ENCODE assay signal across 8 cellular contexts in genomic region chr1:198156111-198156744, GRCh38. TPM values are rescaled to one million over a fixed set of nuclear protein-coding genes. Genes with fewer than 3 reads are reported as not detected.
A peak's percentile ranks its signal among the peaks of the same experiment; 100 is the strongest.
DNase-seq lines count a peak whose midpoint lies in the region; ATAC-seq and TF ChIP-seq lines count a peak whose summit lies in the region.

No MANE protein-coding gene starts in this region.

- H3K4me3 ChIP-seq in cardiac muscle cell, result peak overlapping the region; percentile 99

- no peaks in the 10 kb centered on the region for H3K27me3 ChIP-seq in cardiac muscle cell

- ATAC-seq in Right ventricle myocardium inferior (no peak), HG03060 (IDR thresholded peaks at IDR 0.05; ENCODE audit: low read depth, unreplicated experiment) (peak; percentile 16), activated B cell treated with CpG ODN at 0.5 μM for 24 hours (ENCODE audit: low read depth) (peak; percentile 28), left colon (peak; percentile 54)

- peak overlapping the region; percentile 98 for H3K4me3 Mint-ChIP-seq in activated B cell treated with CpG ODN at 0.5 μM for 24 hours

- H3K27ac Mint-ChIP-seq in activated B cell treated with CpG ODN at 0.5 μM for 24 hours, result peak overlapping the region; percentile 89

- H3K4me1 ChIP-seq in cardiac muscle cell (ENCODE audit: low read depth), result peaks cover 14% of the 10 kb centered on the region

- H3K36me3 ChIP-seq in cardiac muscle cell, result no peaks in the 10 kb centered on the region

- POLR2A ChIA-PET in activated B cell treated with CpG ODN at 0.5 μM for 24 hours (lab: Charles Lee), result interaction anchor here (0.7 to 4.6 kb wide), 4 partner anchors 17 to 342 kb away, joined by 3 to 46 read pairs (median 6); no protein-coding TSS in a partner anchor

- CTCF ChIA-PET in activated B cell treated with CpG ODN at 0.5 μM for 24 hours (lab: Charles Lee), result interaction anchor here (1.0 to 1.3 kb wide), 2 partner anchors 108 to 530 kb away, joined by 3 to 6 read pairs; no protein-coding TSS in a partner anchor

- TF ChIP-seq CTCF in cardiac muscle cell (IDR thresholded peaks at IDR 0.05; ENCODE audit: low read depth, low read length) (peak; percentile 80), activated B cell treated with CpG ODN at 0.5 μM for 24 hours (IDR thresholded peaks at IDR 0.05) (peak; percentile 39)

- no peaks in the 10 kb centered on the region for H3K27me3 Mint-ChIP-seq in activated B cell treated with CpG ODN at 0.5 μM for 24 hours

- no peaks in the 10 kb centered on the region for H3K9me3 ChIP-seq in cardiac muscle cell (ENCODE audit: low read depth)

- peaks cover 10% of the 10 kb centered on the region for H3K36me3 Mint-ChIP-seq in activated B cell treated with CpG ODN at 0.5 μM for 24 hours (ENCODE audit: low read depth)

- intact Hi-C loops in Right ventricle myocardium inferior (cut with DNase I) (loop anchor here (5.0 kb wide), 4 partner anchors 46 to 126 kb away; no protein-coding TSS in a partner anchor), activated B cell treated with CpG ODN at 0.5 μM for 24 hours (cut with micrococcal nuclease) (loop anchor here (1.0 to 10.0 kb wide), 11 partner anchors 36 to 1339 kb away; partner anchors contain the start of genes C1orf53 and DENND1B), left colon (cut with DNase I, micrococcal nuclease) (no loop called here)

- peaks cover 38% of the 10 kb centered on the region for H3K4me1 Mint-ChIP-seq in activated B cell treated with CpG ODN at 0.5 μM for 24 hours

- H3K9me3 Mint-ChIP-seq in activated B cell treated with CpG ODN at 0.5 μM for 24 hours, result no peaks in the 10 kb centered on the region

- H3K27ac ChIP-seq in cardiac muscle cell, result peak overlapping the region; percentile 96

- DNase-seq in cardiac muscle cell (ENCODE audit: low read depth in 1 of 2, low spot score in 1 of 2) (peak; percentile 69 to 85), Right ventricle myocardium inferior (ENCODE audit: missing footprints) (no peak), NCI-H2171 treated with DMSO at 0.1 percent for 48 hours (lab: John Stamatoyannopoulos, UW) (peak; percentile 74), activated B cell treated with CpG ODN at 0.5 μM for 24 hours (peak; percentile 34), cerebellum (ENCODE audit: low spot score) (peak; percentile 9), left colon (peak; percentile 65 to 78)
- peak; percentile 61 for DNase-seq in stimulated activated CD4-positive, alpha-beta T cell treated with anti-CD3 and anti-CD28 coated beads, Interleukin-2, amount 100 ng/mL, for 4 hours (ENCODE audit: low read depth)

RNA-seq across cellular contexts. Expression of gene NEK7, which starts 0.6 kb away (rescaled TPM):
- total RNA-seq in cardiac muscle cell (63.1 and 71.1 TPM in 2 replicates), Right ventricle myocardium inferior (188 TPM), activated B cell treated with CpG ODN at 0.5 μM for 24 hours (28.3 and 33.5 TPM in 2 replicates), cerebellum (20.4 TPM), left colon (10 to 100 TPM; 44.0 to 61.3 TPM)
- polyA plus RNA-seq in cardiac muscle cell, result 46.1 and 73.3 TPM in 2 replicates

Comparison
In these comparisons a context has a peak if more than half of its experiments do, and no peak if none do; other contexts are left out.
1. intact Hi-C loops: an anchor here in Right ventricle myocardium inferior (5.0 kb wide) and activated B cell treated with CpG ODN at 0.5 μM for 24 hours (1.0 to 10.0 kb wide); none called in left colon.